18 cellular contexts compared by ENCODE assay signal in the genomic region with DNA sequence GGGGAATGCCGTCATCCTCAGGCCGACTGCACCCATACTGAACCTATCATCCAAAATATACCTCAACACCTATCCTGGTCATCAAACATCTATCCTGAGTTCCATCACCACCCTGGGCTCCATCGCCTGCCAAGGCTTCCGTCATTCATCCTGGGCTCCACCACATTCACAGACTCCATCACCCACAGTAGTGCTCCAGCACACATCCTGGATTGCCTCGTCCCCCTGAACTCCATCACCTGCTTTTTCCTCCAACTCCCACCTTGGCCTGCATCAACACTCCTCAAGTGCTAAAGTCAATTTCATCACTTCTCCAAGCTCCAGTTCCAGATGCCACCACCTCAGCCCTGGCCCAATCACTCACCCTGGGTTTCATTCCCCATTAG. TPM values are rescaled to one million over a fixed set of nuclear protein-coding genes. Genes with fewer than 3 reads are reported as not detected.
A peak's percentile ranks its signal among the peaks of the same experiment; 100 is the strongest.
DNase-seq lines count a peak whose midpoint lies in the region; TF ChIP-seq lines count a peak whose summit lies in the region.
"Had no signal": no experiment of that assay in that cellular context is flagged by ENCODE, and none has a peak within 500 bp of the region (broad histone marks: within the 10 kb centered on the region; RNA-seq: fewer than 3 reads in every experiment).

No MANE protein-coding gene starts in this region.

- intact Hi-C loops in activated CD4-positive, alpha-beta memory T cell treated with anti-CD3 and anti-CD28 coated beads for 36 hours (cut with micrococcal nuclease), result no loop called here

- H3K27ac Mint-ChIP-seq in activated CD4-positive, alpha-beta T cell treated with anti-CD3 and anti-CD28 coated beads, Interleukin-2, amount 10 ng/mL, durations not matched to agents 7 days and 5 days, result peak overlapping the region; percentile 26
- no peak overlapping the region for H3K27ac Mint-ChIP-seq in activated CD4-positive, alpha-beta memory T cell treated with anti-CD3 and anti-CD28 coated beads for 36 hours
- no peak overlapping the region for H3K27ac Mint-ChIP-seq in nephron progenitor cell
- H3K27ac Mint-ChIP-seq: H9 had no signal

- peaks cover 43% of the 10 kb centered on the region for H3K4me1 Mint-ChIP-seq in activated CD4-positive, alpha-beta T cell treated with anti-CD3 and anti-CD28 coated beads, Interleukin-2, amount 10 ng/mL, durations not matched to agents 7 days and 5 days
- peaks cover 41% of the 10 kb centered on the region for H3K4me1 Mint-ChIP-seq in activated CD4-positive, alpha-beta memory T cell treated with anti-CD3 and anti-CD28 coated beads for 36 hours (ENCODE audit: low read depth)
- peaks cover 54% of the 10 kb centered on the region for H3K4me1 Mint-ChIP-seq in nephron progenitor cell

- no peaks in the 10 kb centered on the region for H3K9me3 Mint-ChIP-seq in activated CD4-positive, alpha-beta T cell treated with anti-CD3 and anti-CD28 coated beads, Interleukin-2, amount 10 ng/mL, durations not matched to agents 7 days and 5 days
- no peaks in the 10 kb centered on the region for H3K9me3 Mint-ChIP-seq in activated CD4-positive, alpha-beta memory T cell treated with anti-CD3 and anti-CD28 coated beads for 36 hours
- H3K9me3 Mint-ChIP-seq in nephron progenitor cell, result no peaks in the 10 kb centered on the region
- H3K9me3 Mint-ChIP-seq: H9 had no signal

- POLR2A ChIA-PET in activated CD4-positive, alpha-beta T cell treated with anti-CD3 and anti-CD28 coated beads, Interleukin-2, amount 10 ng/mL, durations not matched to agents 7 days and 5 days (lab: Charles Lee), result no interaction called here
- POLR2A ChIA-PET in activated CD4-positive, alpha-beta memory T cell treated with anti-CD3 and anti-CD28 coated beads for 36 hours (lab: Charles Lee), result no interaction called here

- H3K4me3 Mint-ChIP-seq in activated CD4-positive, alpha-beta T cell treated with anti-CD3 and anti-CD28 coated beads, Interleukin-2, amount 10 ng/mL, durations not matched to agents 7 days and 5 days, result no peak overlapping the region
- H3K4me3 Mint-ChIP-seq in activated CD4-positive, alpha-beta memory T cell treated with anti-CD3 and anti-CD28 coated beads for 36 hours, result peak overlapping the region; percentile 9
- H3K4me3 Mint-ChIP-seq in nephron progenitor cell, result peak overlapping the region; percentile 3

- peaks cover 3% of the 10 kb centered on the region for H3K27me3 Mint-ChIP-seq in activated CD4-positive, alpha-beta T cell treated with anti-CD3 and anti-CD28 coated beads, Interleukin-2, amount 10 ng/mL, durations not matched to agents 7 days and 5 days
- no peaks in the 10 kb centered on the region for H3K27me3 Mint-ChIP-seq in activated CD4-positive, alpha-beta memory T cell treated with anti-CD3 and anti-CD28 coated beads for 36 hours
- peaks cover 42% of the 10 kb centered on the region for H3K27me3 Mint-ChIP-seq in nephron progenitor cell (ENCODE audit: low read depth, poor library complexity)

- DNase-seq in activated CD4-positive, alpha-beta T cell treated with anti-CD3 and anti-CD28 coated beads, Interleukin-2, amount 10 ng/mL, durations not matched to agents 7 days and 5 days, result no peak
- DNase-seq in activated CD4-positive, alpha-beta T cell treated with anti-CD3 and anti-CD28 coated beads, Interleukin-2, amount 50 U/mL, for 48 hours, result no peak
- DNase-seq in activated CD4-positive, alpha-beta memory T cell treated with anti-CD3 and anti-CD28 coated beads for 36 hours, result no peak
- no peak for DNase-seq in nephron progenitor cell
- DNase-seq in NAMALWA (ENCODE audit: low spot score), result no peak
- no peak for DNase-seq in NCI-H345 (lab: John Stamatoyannopoulos, UW)
- DNase-seq: effector memory CD4-positive, alpha-beta T cell; esophagus squamous epithelium; H9; kidney glomerular epithelial cell; mammary epithelial cell; NCI-H187; NCI-H748 treated with DMSO at 0.1 percent for 48 hours; sigmoid colon; SW 1271 had no signal

- CTCF ChIA-PET in activated CD4-positive, alpha-beta T cell treated with anti-CD3 and anti-CD28 coated beads, Interleukin-2, amount 10 ng/mL, durations not matched to agents 7 days and 5 days (lab: Charles Lee), result interaction anchor here (0.5 to 4.9 kb wide), 11 partner anchors 8 to 331 kb away, joined by 3 to 68 read pairs (median 9); partner anchors contain the start of genes MAP3K6 and SYTL1
- CTCF ChIA-PET in activated CD4-positive, alpha-beta memory T cell treated with anti-CD3 and anti-CD28 coated beads for 36 hours (lab: Charles Lee), result interaction anchor here (0.6 to 7.1 kb wide), 13 partner anchors 7 to 304 kb away, joined by 3 to 80 read pairs (median 31); partner anchors contain the start of genes AHDC1, CD164L2, FCN3 and GPR3

- TF ChIP-seq CTCF in nephron progenitor cell (IDR thresholded peaks at IDR 0.05), result no peak

- no peaks in the 10 kb centered on the region for H3K36me3 Mint-ChIP-seq in activated CD4-positive, alpha-beta T cell treated with anti-CD3 and anti-CD28 coated beads, Interleukin-2, amount 10 ng/mL, durations not matched to agents 7 days and 5 days (ENCODE audit: low read depth)
- no peaks in the 10 kb centered on the region for H3K36me3 Mint-ChIP-seq in activated CD4-positive, alpha-beta memory T cell treated with anti-CD3 and anti-CD28 coated beads for 36 hours
- H3K36me3 Mint-ChIP-seq in nephron progenitor cell (ENCODE audit: low read depth), result peaks cover 10% of the 10 kb centered on the region

RNA-seq across cellular contexts. Expression of gene MAP3K6, which starts 7.8 kb away (rescaled TPM):
- 1 to 10 TPM; 6.4 to 7.6 TPM for total RNA-seq in activated CD4-positive, alpha-beta T cell treated with anti-CD3 and anti-CD28 coated beads, Interleukin-2, amount 10 ng/mL, durations not matched to agents 7 days and 5 days
- total RNA-seq in activated CD4-positive, alpha-beta memory T cell treated with anti-CD3 and anti-CD28 coated beads for 36 hours, result 1 to 10 TPM; 8.2 to 9.7 TPM

RNA-seq across cellular contexts. Expression of gene FCN3, which starts 15.7 kb away (rescaled TPM):
- total RNA-seq in activated CD4-positive, alpha-beta T cell treated with anti-CD3 and anti-CD28 coated beads, Interleukin-2, amount 10 ng/mL, durations not matched to agents 7 days and 5 days, result not detected
- not detected for total RNA-seq in activated CD4-positive, alpha-beta memory T cell treated with anti-CD3 and anti-CD28 coated beads for 36 hours
- total RNA-seq: mammary epithelial cell, urinary bladder had no signal

RNA-seq across cellular contexts. Expression of gene SYTL1, which starts 17.1 kb away (rescaled TPM):
- total RNA-seq in activated CD4-positive, alpha-beta T cell treated with anti-CD3 and anti-CD28 coated beads, Interleukin-2, amount 10 ng/mL, durations not matched to agents 7 days and 5 days, result 100 to 1,000 TPM in 1 of 2 experiments, 10 to 100 TPM in 1; 83.5 to 106 TPM
- 10 to 100 TPM; 27.3 to 30.4 TPM for total RNA-seq in activated CD4-positive, alpha-beta memory T cell treated with anti-CD3 and anti-CD28 coated beads for 36 hours

RNA-seq across cellular contexts. Expression of gene CD164L2, which starts 24.2 kb away (rescaled TPM):
- not detected for total RNA-seq in activated CD4-positive, alpha-beta T cell treated with anti-CD3 and anti-CD28 coated beads, Interleukin-2, amount 10 ng/mL, durations not matched to agents 7 days and 5 days
- total RNA-seq in activated CD4-positive, alpha-beta memory T cell treated with anti-CD3 and anti-CD28 coated beads for 36 hours, result not detected
- total RNA-seq: gastroesophageal sphincter, posterior vena cava, sigmoid colon, urinary bladder had no signal

RNA-seq across cellular contexts. Expression of gene GPR3, which starts 33.5 kb away (rescaled TPM):
- total RNA-seq in activated CD4-positive, alpha-beta T cell treated with anti-CD3 and anti-CD28 coated beads, Interleukin-2, amount 10 ng/mL, durations not matched to agents 7 days and 5 days, result under 1 TPM in 1 of 2 experiments, not detected in 1; 0.21 TPM
- total RNA-seq in activated CD4-positive, alpha-beta memory T cell treated with anti-CD3 and anti-CD28 coated beads for 36 hours, result 1 to 10 TPM; 1.3 to 1.5 TPM
